23 cellular contexts compared by ENCODE assay signal in genomic region chr1:62924983-62925790, GRCh38.
"Had no signal": no experiment of that assay in that cellular context is flagged by ENCODE, and none has a peak within 500 bp of the region (broad histone marks: within the 10 kb centered on the region; RNA-seq: fewer than 3 reads in every experiment).

No MANE protein-coding gene starts in this region.

- DNase-seq: colonic mucosa; cortex of kidney; dermis blood vessel endothelial cell; dorsolateral prefrontal cortex; effector CD4-positive, alpha-beta T cell; effector CD8-positive, alpha-beta T cell; effector memory CD4-positive, alpha-beta T cell; effector memory CD8-positive, alpha-beta T cell; endodermal cell; erythroblast; esophagus squamous epithelium; foreskin fibroblast; foreskin keratinocyte; foreskin melanocyte; gastrocnemius medialis; glutamatergic neuron; head of caudate nucleus; heart left ventricle; heart right ventricle had no signal

- H3K4me1 ChIP-seq: colonic mucosa, esophagus muscularis mucosa, esophagus squamous epithelium, foreskin keratinocyte, gastrocnemius medialis, gastroesophageal sphincter, heart left ventricle, heart right ventricle had no signal

- H3K4me3 ChIP-seq: colonic mucosa, coronary artery, dorsolateral prefrontal cortex, esophagus muscularis mucosa, esophagus squamous epithelium, gastrocnemius medialis, gastroesophageal sphincter, heart left ventricle, heart right ventricle had no signal

- H3K27me3 ChIP-seq: colonic mucosa, esophagus muscularis mucosa, gastrocnemius medialis had no signal

- H3K27ac ChIP-seq: colonic mucosa, coronary artery, dorsolateral prefrontal cortex, epithelial cell of prostate, esophagus muscularis mucosa, esophagus squamous epithelium, foreskin keratinocyte, gastrocnemius medialis, gastroesophageal sphincter, heart left ventricle, heart right ventricle had no signal

- H3K36me3 ChIP-seq: colonic mucosa, esophagus muscularis mucosa, esophagus squamous epithelium, gastrocnemius medialis, gastroesophageal sphincter, heart left ventricle, heart right ventricle had no signal

- H3K9me3 ChIP-seq: colonic mucosa, esophagus squamous epithelium, gastrocnemius medialis, gastroesophageal sphincter, heart left ventricle had no signal
